Comparison of ENCODE assay signal across 8 cellular contexts in genomic region chr11:9574806-9575530, GRCh38. TPM values are rescaled to one million over a fixed set of nuclear protein-coding genes. Genes with fewer than 3 reads are reported as not detected.
DNase-seq lines count a peak whose midpoint lies in the region; ATAC-seq and TF ChIP-seq lines count a peak whose summit lies in the region.

No MANE protein-coding gene starts in this region.

- ATAC-seq in gastrocnemius medialis (peak; percentile 34 to 41), HG02938 (IDR thresholded peaks at IDR 0.05; ENCODE audit: unreplicated experiment) (no peak), GM19351 (IDR thresholded peaks at IDR 0.05; ENCODE audit: unreplicated experiment) (no peak)

- H3K4me3 ChIP-seq in astrocyte of the spinal cord (ENCODE audit: low read depth, low read length) = peak overlapping the region; percentile 71
- peak overlapping the region; percentile 93 for H3K4me3 ChIP-seq in iPS DF 6.9 (ENCODE audit: low read length)
- H3K4me3 ChIP-seq in gastrocnemius medialis = peak overlapping the region; percentile 58 to 91 (median 81)

- WGBS in iPS DF 6.9 (ENCODE audit: insufficient coverage, insufficient read length) = no CpG with 5 or more reads among the region's 34 CpGs

- H3K4me1 ChIP-seq in iPS DF 6.9 (ENCODE audit: control insufficient read depth, insufficient read depth, low read length) (no peaks in the 10 kb centered on the region), gastrocnemius medialis (peaks cover 9 to 21% of the 10 kb centered on the region in 2 donors)

- H3K9me3 ChIP-seq in iPS DF 6.9 (ENCODE audit: control insufficient read depth, insufficient read depth, low read length) (no peaks in the 10 kb centered on the region), gastrocnemius medialis (no peaks in the 10 kb centered on the region)

- in situ Hi-C loops in Caki2 (cut with HindIII; ENCODE audit: low pct_unique_long_range_greater_than_20kb, low sequenced_read_pairs) (no loop called here), astrocyte of the spinal cord (cut with HindIII; ENCODE audit: low sequenced_read_pairs) (no loop called here), gastrocnemius medialis (cut with MboI; ENCODE audit: low sequenced_read_pairs in 4 of 4) (no loop called here)

- TF ChIP-seq CTCF in astrocyte of the spinal cord (IDR thresholded peaks at IDR 0.05; ENCODE audit: low read depth, low read length) (no peak), gastrocnemius medialis (IDR thresholded peaks at IDR 0.05 in 4 of 5, conservative IDR thresholded peaks at IDR 0.05 in 1 of 5) (no peak)

- no peaks in the 10 kb centered on the region for H3K27me3 ChIP-seq in iPS DF 6.9 (ENCODE audit: control insufficient read depth, insufficient read depth, low read length)
- H3K27me3 ChIP-seq in gastrocnemius medialis = no peaks in the 10 kb centered on the region

- peak; percentile 41 to 66 for TF ChIP-seq POLR2A in gastrocnemius medialis (IDR thresholded peaks at IDR 0.05)

- intact Hi-C loops in gastrocnemius medialis (cut with DNase I; ENCODE audit: low total_unique reads) = loop anchor here (2.0 to 5.0 kb wide), 2 partner anchors 40 to 113 kb away; partner anchors contain the start of gene ZNF143

- H3K27ac ChIP-seq in iPS DF 6.9 (ENCODE audit: low read length) = no peak overlapping the region
- peak overlapping the region; percentile 89 to 97 (median 96) for H3K27ac ChIP-seq in gastrocnemius medialis

- DNase-seq in Caki2 (ENCODE audit: low read depth) (peak; percentile 75), HS-27A (ENCODE audit: low read depth) (peak; percentile 79), OCI-M1 (lab: John Stamatoyannopoulos, UW) (peak; percentile 82), astrocyte of the spinal cord (ENCODE audit: low read depth, low spot score) (peak; percentile 89), iPS DF 6.9 (ENCODE audit: low read depth, low spot score) (no peak), gastrocnemius medialis (peak; percentile 49 to 63)

- peaks cover 6% of the 10 kb centered on the region; the same call in 1 of the 2 replicates for H3K36me3 ChIP-seq in iPS DF 6.9 (ENCODE audit: control insufficient read depth, insufficient read depth, low read length)
- peaks cover 0 to 15% of the 10 kb centered on the region in 2 donors for H3K36me3 ChIP-seq in gastrocnemius medialis

RNA-seq across cellular contexts. Expression of gene WEE1, which starts 1.5 kb away (rescaled TPM):
- total RNA-seq in Caki2 (2014; rRNA removed; shearing (Covaris generic); ENCODE audit: low replicate concordance) = 80.6 and 104 TPM in 2 replicates
- 10 to 100 TPM in 2 of 4 donors, 1 to 10 TPM in 2; 6.8 to 16.2 (median 10.6) TPM for total RNA-seq in gastrocnemius medialis

Comparison
In these comparisons a context has a peak if more than half of its experiments do, and no peak if none do; other contexts are left out.
1. ATAC-seq: peak in gastrocnemius medialis (2 of 2); none in HG02938 (single experiment) and GM19351 (single experiment).
2. Peak in every context shown above with its lines, with median percentiles within 50 percentile points of each other: H3K4me3 ChIP-seq.